Comparison of ENCODE assay signal across 20 cellular contexts in the genomic region with DNA sequence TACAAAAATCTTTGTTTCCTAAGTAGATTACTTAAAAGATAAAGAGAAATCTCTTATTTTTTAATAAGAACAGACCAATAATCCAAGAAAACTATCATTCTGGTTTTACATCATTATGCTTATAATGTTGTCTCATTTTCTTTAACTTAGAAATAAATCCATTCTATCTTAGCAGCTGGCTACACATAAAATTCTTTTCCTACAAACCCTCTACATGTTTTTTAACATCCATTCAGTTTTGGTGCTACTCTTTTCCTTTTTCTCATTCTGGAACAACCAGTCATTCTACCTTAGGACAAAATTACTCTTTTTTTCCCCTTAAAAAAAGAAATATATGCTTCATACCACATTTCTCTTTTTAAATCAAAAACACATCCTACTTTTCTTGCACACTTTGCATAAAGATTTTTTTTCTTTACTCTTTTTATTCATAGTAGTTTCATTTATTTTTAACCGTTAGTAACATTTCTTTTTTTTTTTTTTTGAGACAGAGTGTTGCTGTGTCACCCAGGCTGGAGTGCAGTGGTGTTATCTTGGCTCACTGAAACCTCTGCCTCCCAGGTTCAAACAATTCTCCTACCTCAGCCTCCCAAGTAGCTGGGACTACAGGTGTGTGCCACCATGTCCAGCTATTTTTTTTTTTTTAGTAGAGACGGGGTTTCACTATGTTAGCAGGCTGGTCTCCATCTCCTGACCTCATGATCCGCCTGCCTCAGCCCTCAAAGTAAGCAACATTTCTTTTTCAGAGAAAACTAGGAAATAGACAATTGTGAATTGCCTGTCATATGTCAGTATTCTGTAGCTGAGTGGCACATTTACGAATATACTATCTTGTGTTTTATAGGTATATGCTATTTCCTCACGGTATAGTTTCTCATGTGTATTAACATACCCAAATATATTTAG.
DNase-seq lines count a peak whose midpoint lies in the region; ATAC-seq and FAIRE-seq lines count a peak whose summit lies in the region.
"Had no signal": no experiment of that assay in that cellular context is flagged by ENCODE, and none has a peak within 500 bp of the region (broad histone marks: within the 10 kb centered on the region; RNA-seq: fewer than 3 reads in every experiment).

No MANE protein-coding gene starts in this region.

- ATAC-seq in activated CD4-positive, CD25-positive, alpha-beta regulatory T cell treated with anti-CD3 and anti-CD28 coated beads, Interleukin-2, amount 50 U/mL, for 24 hours: no peak
- ATAC-seq: GM12878, K562 had no signal

- CTCF ChIA-PET in CD8-positive, alpha-beta memory T cell (lab: Charles Lee): no interaction called here

- no peaks in the 10 kb centered on the region for H3K4me1 Mint-ChIP-seq in CD8-positive, alpha-beta memory T cell
- H3K4me1 Mint-ChIP-seq: CD14-positive monocyte; CD4-positive, alpha-beta memory T cell had no signal

- peaks cover 48% of the 10 kb centered on the region for H3K9me3 ChIP-seq in HUES6 (ENCODE audit: control insufficient read depth, insufficient read depth, low read depth, low read length)
- peaks cover 31% of the 10 kb centered on the region for H3K9me3 ChIP-seq in iPS-18c (ENCODE audit: control insufficient read depth, insufficient read depth, low read length)
- H3K9me3 ChIP-seq in CD8-positive, alpha-beta memory T cell (ENCODE audit: low read length): no peaks in the 10 kb centered on the region
- H3K9me3 ChIP-seq: BLaER1 had no signal

- no peak for DNase-seq in CD8-positive, alpha-beta memory T cell
- DNase-seq in RKO (ENCODE audit: low spot score): no peak
- no peak for DNase-seq in activated CD4-positive, alpha-beta T cell treated with anti-CD3 and anti-CD28 coated beads, Interleukin-2, amount 50 U/mL, for 48 hours
- DNase-seq: Calu3; CD4-positive, alpha-beta memory T cell; DND-41; EL; GM23248; H7; IMR-90 had no signal

- no peak overlapping the region for H3K27ac ChIP-seq in HUES6 (ENCODE audit: low read depth, low read length)
- no peak overlapping the region for H3K27ac ChIP-seq in CD8-positive, alpha-beta memory T cell (ENCODE audit: low read depth, low read length)
- H3K27ac ChIP-seq: 22Rv1, BLaER1, GM23248 had no signal

- H3K4me3 ChIP-seq in HUES6 (ENCODE audit: low read depth, low read length): peak overlapping the region; percentile 36
- H3K4me3 ChIP-seq in iPS-18c (ENCODE audit: insufficient read depth, low read depth, low read length): 0 out of 2 replicates have a peak overlapping the region, but pooled peaks have one; percentile 24
- H3K4me3 ChIP-seq in CD8-positive, alpha-beta memory T cell (ENCODE audit: low read length): no peak overlapping the region
- H3K4me3 ChIP-seq: BLaER1, GM12878, GM23248, K562 had no signal

- peaks cover 80% of the 10 kb centered on the region for H3K36me3 ChIP-seq in HUES6 (ENCODE audit: control insufficient read depth, insufficient read depth, low read length)
- no peaks in the 10 kb centered on the region for H3K36me3 ChIP-seq in CD8-positive, alpha-beta memory T cell (ENCODE audit: insufficient read depth, low read length)
- H3K36me3 ChIP-seq: BLaER1 had no signal

- FAIRE-seq in A204.1 (lab: Jason Lieb, UNC): peak; percentile 54
- peak; percentile 33 for FAIRE-seq in endometrium (lab: Jason Lieb, UNC)
- FAIRE-seq: GM12878, K562 had no signal

- no peaks in the 10 kb centered on the region for H3K27me3 Mint-ChIP-seq in CD8-positive, alpha-beta memory T cell
- H3K27me3 Mint-ChIP-seq: CD4-positive, alpha-beta memory T cell had no signal

- H3K27me3 ChIP-seq in HUES6 (ENCODE audit: control insufficient read depth, insufficient read depth, low read length): no peaks in the 10 kb centered on the region
- no peaks in the 10 kb centered on the region for H3K27me3 ChIP-seq in CD8-positive, alpha-beta memory T cell (ENCODE audit: insufficient read depth, low read length, poor library complexity, severe bottlenecking)
- H3K27me3 ChIP-seq: BLaER1 had no signal

- H3K4me3 Mint-ChIP-seq in CD8-positive, alpha-beta memory T cell: no peak overlapping the region
- H3K4me3 Mint-ChIP-seq: CD14-positive monocyte; CD4-positive, alpha-beta memory T cell had no signal

- no peak overlapping the region for H3K27ac Mint-ChIP-seq in CD8-positive, alpha-beta memory T cell
- H3K27ac Mint-ChIP-seq: CD14-positive monocyte; CD4-positive, alpha-beta memory T cell had no signal

- no peaks in the 10 kb centered on the region for H3K36me3 Mint-ChIP-seq in CD8-positive, alpha-beta memory T cell
- H3K36me3 Mint-ChIP-seq: CD14-positive monocyte; CD4-positive, alpha-beta memory T cell had no signal

- peaks cover 0 to 21% (median 7%) of the 10 kb centered on the region in 5 donors for H3K9me3 Mint-ChIP-seq in CD8-positive, alpha-beta memory T cell

- H3K9ac ChIP-seq in HUES6 (ENCODE audit: low read length): no peak overlapping the region
- H3K9ac ChIP-seq: BLaER1, GM23248 had no signal

- no peaks in the 10 kb centered on the region for H3K4me1 ChIP-seq in HUES6 (ENCODE audit: control insufficient read depth, insufficient read depth, low read length)
- H3K4me1 ChIP-seq in CD8-positive, alpha-beta memory T cell (ENCODE audit: insufficient read depth, low read length): no peaks in the 10 kb centered on the region
- H3K4me1 ChIP-seq: BLaER1 had no signal

- POLR2A ChIA-PET in CD8-positive, alpha-beta memory T cell (lab: Charles Lee): no interaction called here
